In genomic region chr3:6737223-6737994, GRCh38 we compare ENCODE assay signal across 16 cellular contexts.
DNase-seq lines count a peak whose midpoint lies in the region; ATAC-seq, FAIRE-seq and TF ChIP-seq lines count a peak whose summit lies in the region.
"Had no signal": no experiment of that assay in that cellular context is flagged by ENCODE, and none has a peak within 500 bp of the region (broad histone marks: within the 10 kb centered on the region; RNA-seq: fewer than 3 reads in every experiment).

No MANE protein-coding gene starts in this region.

- H3K9ac ChIP-seq in DND-41 (ENCODE audit: low read depth, low read length), result no peak overlapping the region
- H3K9ac ChIP-seq in GM12878 (ENCODE audit: control insufficient read depth, insufficient read depth, low read length), result no peak overlapping the region

- TF ChIP-seq CTCF in DND-41 (IDR thresholded peaks at IDR 0.05; ENCODE audit: borderline replicate concordance, extremely low read depth, low read length, poor library complexity, severe bottlenecking) (no peak), GM12878 (IDR thresholded peaks at IDR 0.05 in 2 of 3, conservative IDR thresholded peaks at IDR 0.05 in 1 of 3; ENCODE audit: control insufficient read depth in 2 of 3, extremely low read depth in 1 of 3, insufficient read depth in 1 of 3, low read depth in 3 of 3, low read length in 3 of 3) (no peak)

- H3K27ac ChIP-seq in DND-41 (ENCODE audit: low read length), result peak overlapping the region; percentile 49; the same call in 1 of the 2 replicates
- H3K27ac ChIP-seq in GM12878 (ENCODE audit: control insufficient read depth, insufficient read depth), result no peak overlapping the region

- intact Hi-C loops in GM12878 (cut with micrococcal nuclease; ENCODE audit: unreplicated experiment), result no loop called here

- BruUV-seq in GM12878 (replicated peaks; lab: Mats Ljungman, UMichigan), result no TSS peak

- ATAC-seq in DND-41 (ENCODE audit: insufficient read depth, low read depth), result peak; percentile 80
- ATAC-seq in GM18868 (IDR thresholded peaks at IDR 0.05; ENCODE audit: unreplicated experiment), result peak; percentile 90
- peak; percentile 51 for ATAC-seq in HG03432 (IDR thresholded peaks at IDR 0.05; ENCODE audit: unreplicated experiment)
- ATAC-seq in GM12878, result peak; percentile 68

- H3K79me2 ChIP-seq in DND-41 (ENCODE audit: insufficient read depth, low read length) (no peaks in the 10 kb centered on the region), GM12878 (ENCODE audit: control insufficient read depth, insufficient read depth, low read length) (no peaks in the 10 kb centered on the region)

- H3K27ac Mint-ChIP-seq in activated CD4-positive, alpha-beta memory T cell treated with anti-CD3 and anti-CD28 coated beads, Interleukin-2, amount 10 ng/mL, durations not matched to agents 7 days and 5 days, result no peak overlapping the region
- H3K27ac Mint-ChIP-seq: B cell; CD4-positive, alpha-beta T cell had no signal

- RAD21 ChIA-PET in GM12878 (lab: Charles Lee; ENCODE audit: unreplicated experiment), result interaction anchor here (1.2 to 1.5 kb wide), 2 partner anchors 20 to 58 kb away, joined by 4 to 5 read pairs; no protein-coding TSS in a partner anchor

- H3K4me3 ChIP-seq in DND-41 (ENCODE audit: low read depth in 1 of 2, low read length in 2 of 2) (no peak overlapping the region), GM12878 (no peak overlapping the region)

- H3K4me1 ChIP-seq in DND-41 (ENCODE audit: insufficient read depth, low read length), result peaks cover 29% of the 10 kb centered on the region
- H3K4me1 ChIP-seq in GM12878 (ENCODE audit: control insufficient read depth, insufficient read depth, low read length), result no peaks in the 10 kb centered on the region

- H2AFZ ChIP-seq in DND-41 (ENCODE audit: low read depth, low read length) (no peak overlapping the region), GM12878 (ENCODE audit: control insufficient read depth, low read depth, low read length) (no peak overlapping the region)

- peaks cover 4% of the 10 kb centered on the region for H3K9me3 Mint-ChIP-seq in activated CD4-positive, alpha-beta memory T cell treated with anti-CD3 and anti-CD28 coated beads, Interleukin-2, amount 10 ng/mL, durations not matched to agents 7 days and 5 days

- SMC1A ChIA-PET in GM12878 (lab: Charles Lee; ENCODE audit: uncharacterized antibody, unreplicated experiment), result interaction anchor here (0.6 to 2.5 kb wide), 11 partner anchors 9 to 261 kb away, joined by 3 to 10 read pairs (median 3); no protein-coding TSS in a partner anchor

- no peak for FAIRE-seq in GM12878 (lab: Jason Lieb, UNC)
- FAIRE-seq: A204.1, GM18507 had no signal

- no peak for TF ChIP-seq EP300 in GM12878 (IDR thresholded peaks at IDR 0.05; ENCODE audit: borderline replicate concordance in 1 of 2, control insufficient read depth in 1 of 2, low read depth in 2 of 2, low read length in 2 of 2)

- no peaks in the 10 kb centered on the region for H3K27me3 Mint-ChIP-seq in activated CD4-positive, alpha-beta memory T cell treated with anti-CD3 and anti-CD28 coated beads, Interleukin-2, amount 10 ng/mL, durations not matched to agents 7 days and 5 days
- H3K27me3 Mint-ChIP-seq: B cell; CD4-positive, alpha-beta T cell had no signal

- no peak for TF ChIP-seq RAD21 in GM12878 (IDR thresholded peaks at IDR 0.05; ENCODE audit: insufficient read depth, low read depth, low read length)

- no peak overlapping the region for H3K4me2 ChIP-seq in DND-41 (ENCODE audit: insufficient read depth, low read length)
- H3K4me2 ChIP-seq in GM12878 (ENCODE audit: control insufficient read depth, insufficient read depth), result no peak overlapping the region

- H4K20me1 ChIP-seq in DND-41 (ENCODE audit: insufficient read depth, low read length) (no peaks in the 10 kb centered on the region), GM12878 (ENCODE audit: control insufficient read depth, insufficient read depth) (no peaks in the 10 kb centered on the region)

- no peaks in the 10 kb centered on the region for H3K4me1 Mint-ChIP-seq in activated CD4-positive, alpha-beta memory T cell treated with anti-CD3 and anti-CD28 coated beads, Interleukin-2, amount 10 ng/mL, durations not matched to agents 7 days and 5 days
- H3K4me1 Mint-ChIP-seq: B cell had no signal

- DNase-seq in DND-41 (peak; percentile 32), GM12878 (ENCODE audit: low read depth, low spot score) (no peak), HuH-7 (ENCODE audit: low spot score) (no peak), NCI-H82 (lab: John Stamatoyannopoulos, UW) (no peak)
- no peak for DNase-seq in activated CD4-positive, alpha-beta memory T cell treated with anti-CD3 and anti-CD28 coated beads, Interleukin-2, amount 10 ng/mL, durations not matched to agents 7 days and 5 days
- DNase-seq: C1 segment of cervical spinal cord; Calu3; CD4-positive, alpha-beta T cell; DMS 273 treated with DMSO at 0.1 percent for 48 hours; DMS79 treated with DMSO at 0.1 percent for 48 hours; GDM1 had no signal

- H3K36me3 Mint-ChIP-seq in activated CD4-positive, alpha-beta memory T cell treated with anti-CD3 and anti-CD28 coated beads, Interleukin-2, amount 10 ng/mL, durations not matched to agents 7 days and 5 days (ENCODE audit: low read depth), result no peaks in the 10 kb centered on the region

- POLR2A ChIA-PET in GM12878 (lab: Charles Lee), result no interaction called here
- POLR2A ChIA-PET in activated CD4-positive, alpha-beta memory T cell treated with anti-CD3 and anti-CD28 coated beads, Interleukin-2, amount 10 ng/mL, durations not matched to agents 7 days and 5 days (lab: Charles Lee), result no interaction called here

- H3K9me3 ChIP-seq in DND-41 (ENCODE audit: insufficient read depth, low read length, severe bottlenecking), result no peaks in the 10 kb centered on the region
- no peaks in the 10 kb centered on the region for H3K9me3 ChIP-seq in GM12878 (replicated peaks; ENCODE audit: control insufficient read depth, insufficient read depth, low read length)

- H3K4me3 Mint-ChIP-seq in activated CD4-positive, alpha-beta memory T cell treated with anti-CD3 and anti-CD28 coated beads, Interleukin-2, amount 10 ng/mL, durations not matched to agents 7 days and 5 days, result no peak overlapping the region
- H3K4me3 Mint-ChIP-seq: B cell; CD4-positive, alpha-beta T cell had no signal

- CTCF ChIA-PET in GM12878 (lab: Yijun Ruan, JAX), result interaction anchor here (0.7 to 1.9 kb wide), 7 partner anchors 9 to 41 kb away, joined by 3 to 5 read pairs (median 4); no protein-coding TSS in a partner anchor
- CTCF ChIA-PET in activated CD4-positive, alpha-beta memory T cell treated with anti-CD3 and anti-CD28 coated beads, Interleukin-2, amount 10 ng/mL, durations not matched to agents 7 days and 5 days (lab: Charles Lee), result no interaction called here

- no peaks in the 10 kb centered on the region for H3K27me3 ChIP-seq in DND-41 (ENCODE audit: insufficient read depth, low read length, poor library complexity)
- no peaks in the 10 kb centered on the region for H3K27me3 ChIP-seq in GM12878 (replicated peaks in 1 of 2; ENCODE audit: control insufficient read depth in 2 of 2, insufficient read depth in 2 of 2, low read length in 1 of 2)

- 10% methylated on average over 4 of the region's 4 CpGs for WGBS in GM12878 (ENCODE audit: insufficient coverage, insufficient replicate concordance, low lambda C conversion rate, missing lambda C conversion rate)

- H3K36me3 ChIP-seq in DND-41 (ENCODE audit: insufficient read depth, low read length) (no peaks in the 10 kb centered on the region), GM12878 (ENCODE audit: control insufficient read depth in 2 of 2, insufficient read depth in 2 of 2, low read length in 1 of 2) (no peaks in the 10 kb centered on the region)

- no peak for TF ChIP-seq POLR2A in GM12878 (IDR thresholded peaks at IDR 0.05; ENCODE audit: low read depth, low read length)

- in situ Hi-C loops in GM12878 (cut with MboI), result no loop called here

TF ChIP-seq in GM12878, 131 proteins besides CTCF, POLR2A, EP300 and RAD21:
- TF ChIP-seq ZNF207 (IDR thresholded peaks at IDR 0.05; ENCODE audit: borderline replicate concordance), result no peak
- TF ChIP-seq RUNX3 (IDR thresholded peaks at IDR 0.05; ENCODE audit: low read length), result peak; percentile 12; the same call in 1 of the 2 replicates
- peak; percentile 78 for TF ChIP-seq TCF7 (IDR thresholded peaks at IDR 0.05; ENCODE audit: borderline replicate concordance)
